Comparison of ENCODE assay signal across 16 cellular contexts in genomic region chr2:201271917-201272316, GRCh38. TPM values are rescaled to one million over a fixed set of nuclear protein-coding genes. Genes with fewer than 3 reads are reported as not detected.
DNase-seq lines count a peak whose midpoint lies in the region; ATAC-seq and TF ChIP-seq lines count a peak whose summit lies in the region.
"Had no signal": no experiment of that assay in that cellular context is flagged by ENCODE, and none has a peak within 500 bp of the region (broad histone marks: within the 10 kb centered on the region; RNA-seq: fewer than 3 reads in every experiment).

No MANE protein-coding gene starts in this region.

- no peak for TF ChIP-seq CTCF in sigmoid colon (IDR thresholded peaks at IDR 0.05)

- H2AFZ ChIP-seq in neuronal stem cell (ENCODE audit: low read length): no peak overlapping the region

- no peak overlapping the region for H3K4me2 ChIP-seq in neuronal stem cell (ENCODE audit: insufficient read depth, low read length, poor library complexity, severe bottlenecking)

- POLR2A ChIA-PET in activated naive CD8-positive, alpha-beta T cell treated with anti-CD3 and anti-CD28 coated beads, Interleukin-2, amount 10 ng/mL, durations not matched to agents 7 days and 5 days (lab: Charles Lee): no interaction called here

- H2AK5ac ChIP-seq in neuronal stem cell (ENCODE audit: low read depth, low read length): no peak overlapping the region

- TF ChIP-seq POLR2A in sigmoid colon (IDR thresholded peaks at IDR 0.05): no peak

- no peak overlapping the region for H3K4ac ChIP-seq in neuronal stem cell (ENCODE audit: low read length)

- peak overlapping the region; percentile 9 for H3K14ac ChIP-seq in neuronal stem cell (ENCODE audit: low read length)

- peak overlapping the region in 2 of 3 donors; percentile 57 to 69 for H3K27ac Mint-ChIP-seq in IgD-negative memory B cell
- H3K27ac Mint-ChIP-seq in activated naive CD8-positive, alpha-beta T cell treated with anti-CD3 and anti-CD28 coated beads, Interleukin-2, amount 10 ng/mL, durations not matched to agents 7 days and 5 days: peak overlapping the region; percentile 19
- H3K27ac Mint-ChIP-seq: progenitor cell of endocrine pancreas had no signal

- intact Hi-C loops in aorta (cut with DNase I): no loop called here
- intact Hi-C loops in sigmoid colon (cut with DNase I): no loop called here

- no peak overlapping the region for H4K91ac ChIP-seq in neuronal stem cell (ENCODE audit: low read depth, low read length, poor library complexity)

- H3K9me3 Mint-ChIP-seq in activated T-cell treated with anti-CD3 and anti-CD28 coated beads, Interleukin-2, amount 50 U/mL, for 4 hours: no peaks in the 10 kb centered on the region
- no peaks in the 10 kb centered on the region for H3K9me3 Mint-ChIP-seq in IgD-negative memory B cell
- H3K9me3 Mint-ChIP-seq in activated naive CD8-positive, alpha-beta T cell treated with anti-CD3 and anti-CD28 coated beads, Interleukin-2, amount 10 ng/mL, durations not matched to agents 7 days and 5 days: no peaks in the 10 kb centered on the region

- H3K36me3 ChIP-seq in neuronal stem cell (replicated peaks in 1 of 2; ENCODE audit: control insufficient read depth in 2 of 2, insufficient read depth in 2 of 2, low read length in 2 of 2): peaks cover 0 to 13% of the 10 kb centered on the region in 2 donors
- H3K36me3 ChIP-seq in aorta (ENCODE audit: control insufficient read depth in 1 of 2, insufficient read depth in 2 of 2, low read length in 1 of 2): peaks cover 0 to 6% of the 10 kb centered on the region in 2 donors
- peaks cover 0 to 59% (median 13%) of the 10 kb centered on the region in 4 donors for H3K36me3 ChIP-seq in sigmoid colon

- H3K9me3 ChIP-seq in neuronal stem cell (replicated peaks in 1 of 2; ENCODE audit: control insufficient read depth in 2 of 2, insufficient read depth in 1 of 2, low read depth in 1 of 2, low read length in 2 of 2) (no peaks in the 10 kb centered on the region), aorta (ENCODE audit: control insufficient read depth, low read length) (no peaks in the 10 kb centered on the region), sigmoid colon (no peaks in the 10 kb centered on the region)
- H3K9me3 ChIP-seq: heart right ventricle had no signal

- no peak for DNase-seq in activated T-cell treated with anti-CD3 and anti-CD28 coated beads, Interleukin-2, amount 50 U/mL, for 4 hours
- no peak for DNase-seq in activated T-cell treated with anti-CD3 and anti-CD28 coated beads, Interleukin-2, amount 50 U/mL, for 1 hour
- no peak for DNase-seq in activated naive CD8-positive, alpha-beta T cell treated with anti-CD3 and anti-CD28 coated beads, Interleukin-2, amount 10 ng/mL, durations not matched to agents 7 days and 5 days
- DNase-seq in neuronal stem cell (ENCODE audit: low spot score) (no peak), aorta (no peak), sigmoid colon (no peak)
- DNase-seq: activated CD4-positive, CD25-positive, alpha-beta regulatory T cell treated with anti-CD3 and anti-CD28 coated beads, Interleukin-2, amount 50 U/mL, for 72 hours; DMS79 treated with DMSO at 0.1 percent for 48 hours; heart right ventricle; NCI-H1436 treated with DMSO at 0.1 percent for 48 hours; NCI-H2171 treated with DMSO at 0.1 percent for 48 hours; SHP77 treated with DMSO at 0.1 percent for 48 hours; trophoblast cell had no signal

- H3K27me3 ChIP-seq in neuronal stem cell (ENCODE audit: control insufficient read depth in 3 of 3, insufficient read depth in 3 of 3, low read depth in 1 of 3, low read length in 3 of 3): no peaks in the 10 kb centered on the region
- H3K27me3 ChIP-seq in aorta (ENCODE audit: control insufficient read depth in 1 of 2, insufficient read depth in 2 of 2, low read length in 1 of 2): no peaks in the 10 kb centered on the region
- H3K27me3 ChIP-seq in sigmoid colon: no peaks in the 10 kb centered on the region
- H3K27me3 ChIP-seq: heart right ventricle had no signal

- H3K36me3 Mint-ChIP-seq in activated T-cell treated with anti-CD3 and anti-CD28 coated beads, Interleukin-2, amount 50 U/mL, for 4 hours (ENCODE audit: insufficient read depth): peaks cover 69% of the 10 kb centered on the region
- H3K36me3 Mint-ChIP-seq in IgD-negative memory B cell: peaks cover 4% of the 10 kb centered on the region
- peaks cover 53% of the 10 kb centered on the region for H3K36me3 Mint-ChIP-seq in activated naive CD8-positive, alpha-beta T cell treated with anti-CD3 and anti-CD28 coated beads, Interleukin-2, amount 10 ng/mL, durations not matched to agents 7 days and 5 days

- H3K4me3 Mint-ChIP-seq in activated T-cell treated with anti-CD3 and anti-CD28 coated beads, Interleukin-2, amount 50 U/mL, for 4 hours: peak overlapping the region; percentile 12
- peak overlapping the region in 1 of 4 donors; percentile 54 for H3K4me3 Mint-ChIP-seq in IgD-negative memory B cell
- no peak overlapping the region for H3K4me3 Mint-ChIP-seq in activated naive CD8-positive, alpha-beta T cell treated with anti-CD3 and anti-CD28 coated beads, Interleukin-2, amount 10 ng/mL, durations not matched to agents 7 days and 5 days

- H2BK5ac ChIP-seq in neuronal stem cell (ENCODE audit: low read length): no peak overlapping the region

- no peak overlapping the region for H3K27ac ChIP-seq in neuronal stem cell (replicated peaks; ENCODE audit: low read length)
- no peak overlapping the region for H3K27ac ChIP-seq in aorta (ENCODE audit: low read depth in 1 of 2, low read length in 2 of 2)
- no peak overlapping the region for H3K27ac ChIP-seq in sigmoid colon
- H3K27ac ChIP-seq: heart right ventricle had no signal

- peak overlapping the region; percentile 78 for H4K8ac ChIP-seq in neuronal stem cell (ENCODE audit: low read depth, low read length)

- no peak for TF ChIP-seq EP300 in sigmoid colon (IDR thresholded peaks at IDR 0.05)

- H2BK120ac ChIP-seq in neuronal stem cell (ENCODE audit: low read depth, low read length): no peak overlapping the region

- WGBS in neuronal stem cell (ENCODE audit: extremely low coverage in 2 of 2, insufficient read length in 2 of 2, insufficient replicate concordance in 1 of 2), 2 donors: no CpG with 5 or more reads among the region's 2 CpGs
- 86 to 91% methylated on average over 2 of the region's 2 CpGs for WGBS in aorta, 2 donors
- WGBS in sigmoid colon, 2 donors: 94 to 96% methylated on average over 2 of the region's 2 CpGs

- ATAC-seq in activated T-cell treated with anti-CD3 and anti-CD28 coated beads, Interleukin-2, amount 50 U/mL, for 4 hours: no peak
- no peak for ATAC-seq in activated naive CD8-positive, alpha-beta T cell treated with anti-CD3 and anti-CD28 coated beads, Interleukin-2, amount 10 ng/mL, durations not matched to agents 7 days and 5 days (ENCODE audit: low read depth)
- ATAC-seq in aorta (ENCODE audit: low FRiP score) (no peak), GM19023 (IDR thresholded peaks at IDR 0.05; ENCODE audit: unreplicated experiment) (no peak)
- ATAC-seq: heart right ventricle had no signal

- H2BK15ac ChIP-seq in neuronal stem cell (ENCODE audit: low read length): no peak overlapping the region

- H3K4me3 ChIP-seq in neuronal stem cell (ENCODE audit: low read length in 2 of 2) (no peak overlapping the region), aorta (ENCODE audit: low read length in 2 of 2) (no peak overlapping the region), sigmoid colon (no peak overlapping the region)
- H3K4me3 ChIP-seq: heart right ventricle had no signal

- H2BK12ac ChIP-seq in neuronal stem cell (ENCODE audit: low read length): no peak overlapping the region

- no peaks in the 10 kb centered on the region for H3K4me1 ChIP-seq in neuronal stem cell (ENCODE audit: control insufficient read depth in 2 of 2, insufficient read depth in 1 of 2, low read depth in 1 of 2, low read length in 2 of 2)
- H3K4me1 ChIP-seq in aorta (ENCODE audit: control insufficient read depth in 1 of 2, insufficient read depth in 2 of 2, low read length in 2 of 2): no peaks in the 10 kb centered on the region
- H3K4me1 ChIP-seq in sigmoid colon: no peaks in the 10 kb centered on the region

- no peaks in the 10 kb centered on the region for H3K79me1 ChIP-seq in neuronal stem cell (ENCODE audit: low read depth, low read length)

- peaks cover 69% of the 10 kb centered on the region for H3K4me1 Mint-ChIP-seq in activated T-cell treated with anti-CD3 and anti-CD28 coated beads, Interleukin-2, amount 50 U/mL, for 4 hours (ENCODE audit: low read depth)
- H3K4me1 Mint-ChIP-seq in IgD-negative memory B cell: peaks cover 4 to 24% (median 17%) of the 10 kb centered on the region in 3 donors
- H3K4me1 Mint-ChIP-seq in activated naive CD8-positive, alpha-beta T cell treated with anti-CD3 and anti-CD28 coated beads, Interleukin-2, amount 10 ng/mL, durations not matched to agents 7 days and 5 days: peaks cover 17% of the 10 kb centered on the region

- H3K27me3 Mint-ChIP-seq in activated T-cell treated with anti-CD3 and anti-CD28 coated beads, Interleukin-2, amount 50 U/mL, for 4 hours (ENCODE audit: low read depth): no peaks in the 10 kb centered on the region
- H3K27me3 Mint-ChIP-seq in IgD-negative memory B cell: no peaks in the 10 kb centered on the region
- no peaks in the 10 kb centered on the region for H3K27me3 Mint-ChIP-seq in activated naive CD8-positive, alpha-beta T cell treated with anti-CD3 and anti-CD28 coated beads, Interleukin-2, amount 10 ng/mL, durations not matched to agents 7 days and 5 days
- H3K27me3 Mint-ChIP-seq: progenitor cell of endocrine pancreas had no signal

- no peak overlapping the region for H3K18ac ChIP-seq in neuronal stem cell (ENCODE audit: low read length)

- no peak overlapping the region for H3K9ac ChIP-seq in neuronal stem cell (ENCODE audit: low read depth, low read length, poor library complexity)

- H3K23ac ChIP-seq in neuronal stem cell (ENCODE audit: low read depth, low read length, poor library complexity): peak overlapping the region; percentile 11

RNA-seq across cellular contexts. Expression of gene CASP8, which starts 11.6 kb away (rescaled TPM):
- total RNA-seq in activated T-cell treated with anti-CD3 and anti-CD28 coated beads, Interleukin-2, amount 50 U/mL, for 4 hours: 10 to 100 TPM; 31.6 to 45.8 (median 36.9) TPM
- polyA plus RNA-seq in IgD-negative memory B cell (56.1 TPM), aorta (1 to 10 TPM; 5.6 to 9.7 TPM), sigmoid colon (10 to 100 TPM; 15.6 to 28.7 (median 18.7) TPM)
- total RNA-seq in activated naive CD8-positive, alpha-beta T cell treated with anti-CD3 and anti-CD28 coated beads, Interleukin-2, amount 10 ng/mL, durations not matched to agents 7 days and 5 days: 100 to 1,000 TPM; 115 to 127 TPM
- 0.20 TPM for polyA plus RNA-seq in neuronal stem cell (2013, experiment 1 of 2)
- polyA plus RNA-seq in neuronal stem cell (2013, experiment 2 of 2): 0.12 TPM
- total RNA-seq in aorta (10 to 100 TPM; 19.2 to 20.3 TPM), sigmoid colon (10 to 100 TPM in 1 of 4 donors, 1 to 10 TPM in 3; 4.9 to 13.0 (median 8.4) TPM)
